Comparison of ENCODE assay signal across 1 cellular context in the genomic region with DNA sequence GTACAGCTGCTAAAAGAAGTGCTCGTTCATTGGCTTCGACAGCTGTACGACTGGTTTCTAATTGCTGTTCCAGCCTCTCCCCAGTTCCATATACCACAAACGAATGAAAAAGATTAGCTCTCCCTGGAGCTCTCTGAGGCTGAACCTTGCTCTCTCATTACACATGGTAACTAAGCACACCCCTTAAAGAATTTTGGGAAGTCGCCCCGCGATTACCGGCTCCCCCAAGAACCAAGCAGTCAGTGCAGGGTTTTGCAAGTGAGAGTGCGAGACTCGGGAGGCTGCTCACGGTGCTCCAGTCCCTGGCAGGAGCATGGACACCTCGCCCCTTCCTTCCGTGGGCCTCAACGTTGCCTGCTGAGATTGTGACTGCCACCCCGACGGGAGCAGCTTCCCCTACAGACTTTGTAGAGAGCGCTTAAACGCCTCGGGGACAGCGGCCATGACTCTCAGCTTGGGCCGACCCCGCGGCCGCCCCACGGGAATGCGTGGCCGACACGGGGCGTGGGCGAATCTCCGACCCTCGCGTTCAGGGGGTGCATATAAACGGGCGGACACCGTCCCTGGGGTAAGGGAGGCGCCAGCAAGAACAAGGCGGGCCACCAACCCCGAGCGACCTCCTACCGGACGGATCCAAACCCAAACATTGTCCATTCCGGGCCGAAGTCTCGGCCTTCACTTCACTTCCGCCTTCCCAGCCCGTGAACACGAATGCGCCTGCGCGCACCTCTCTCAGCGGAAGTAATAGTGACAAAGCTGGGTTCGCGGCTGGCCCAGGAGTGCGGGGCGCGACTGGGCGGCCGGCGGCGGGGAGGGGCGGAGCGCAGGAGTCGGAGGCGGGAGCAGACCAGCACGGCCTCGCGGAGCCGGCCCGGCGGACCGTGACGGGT.
TF ChIP-seq lines count a peak whose summit lies in the region.

A gene with protein sequence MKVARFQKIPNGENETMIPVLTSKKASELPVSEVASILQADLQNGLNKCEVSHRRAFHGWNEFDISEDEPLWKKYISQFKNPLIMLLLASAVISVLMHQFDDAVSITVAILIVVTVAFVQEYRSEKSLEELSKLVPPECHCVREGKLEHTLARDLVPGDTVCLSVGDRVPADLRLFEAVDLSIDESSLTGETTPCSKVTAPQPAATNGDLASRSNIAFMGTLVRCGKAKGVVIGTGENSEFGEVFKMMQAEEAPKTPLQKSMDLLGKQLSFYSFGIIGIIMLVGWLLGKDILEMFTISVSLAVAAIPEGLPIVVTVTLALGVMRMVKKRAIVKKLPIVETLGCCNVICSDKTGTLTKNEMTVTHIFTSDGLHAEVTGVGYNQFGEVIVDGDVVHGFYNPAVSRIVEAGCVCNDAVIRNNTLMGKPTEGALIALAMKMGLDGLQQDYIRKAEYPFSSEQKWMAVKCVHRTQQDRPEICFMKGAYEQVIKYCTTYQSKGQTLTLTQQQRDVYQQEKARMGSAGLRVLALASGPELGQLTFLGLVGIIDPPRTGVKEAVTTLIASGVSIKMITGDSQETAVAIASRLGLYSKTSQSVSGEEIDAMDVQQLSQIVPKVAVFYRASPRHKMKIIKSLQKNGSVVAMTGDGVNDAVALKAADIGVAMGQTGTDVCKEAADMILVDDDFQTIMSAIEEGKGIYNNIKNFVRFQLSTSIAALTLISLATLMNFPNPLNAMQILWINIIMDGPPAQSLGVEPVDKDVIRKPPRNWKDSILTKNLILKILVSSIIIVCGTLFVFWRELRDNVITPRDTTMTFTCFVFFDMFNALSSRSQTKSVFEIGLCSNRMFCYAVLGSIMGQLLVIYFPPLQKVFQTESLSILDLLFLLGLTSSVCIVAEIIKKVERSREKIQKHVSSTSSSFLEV (plus strand): TSS at position 845 of the 890 bp plus-strand sequence. CDS start 686 bp downstream, outside the sequence.

TF ChIP-seq in GM23338, 12 proteins besides CTCF, POLR2A, EP300 and RAD21:
- TF ChIP-seq EZH2phosphoT487 (IDR thresholded peaks at IDR 0.05; ENCODE audit: unreplicated experiment) (no peak), JUNB (IDR thresholded peaks at IDR 0.05; ENCODE audit: unreplicated experiment) (no peak), STAT1 (IDR thresholded peaks at IDR 0.05; ENCODE audit: unreplicated experiment) (no peak), CREB1 (CRISPR knock-in tag; IDR thresholded peaks at IDR 0.05; ENCODE audit: low read depth) (0 out of 2 replicates have a peak, but pooled peaks have one; percentile 23), ZNF114 (CRISPR knock-in tag; IDR thresholded peaks at IDR 0.05) (no peak), POLR2AphosphoS5 (IDR thresholded peaks at IDR 0.05; ENCODE audit: low read depth) (peak; percentile 75), ZNF331 (CRISPR knock-in tag; IDR thresholded peaks at IDR 0.05; ENCODE audit: low read depth) (no peak), NANOG (IDR thresholded peaks at IDR 0.05; ENCODE audit: borderline replicate concordance) (no peak), EZH2 (IDR thresholded peaks at IDR 0.05; ENCODE audit: low read depth, unreplicated experiment) (no peak)
- TF ChIP-seq, protein P1, sequence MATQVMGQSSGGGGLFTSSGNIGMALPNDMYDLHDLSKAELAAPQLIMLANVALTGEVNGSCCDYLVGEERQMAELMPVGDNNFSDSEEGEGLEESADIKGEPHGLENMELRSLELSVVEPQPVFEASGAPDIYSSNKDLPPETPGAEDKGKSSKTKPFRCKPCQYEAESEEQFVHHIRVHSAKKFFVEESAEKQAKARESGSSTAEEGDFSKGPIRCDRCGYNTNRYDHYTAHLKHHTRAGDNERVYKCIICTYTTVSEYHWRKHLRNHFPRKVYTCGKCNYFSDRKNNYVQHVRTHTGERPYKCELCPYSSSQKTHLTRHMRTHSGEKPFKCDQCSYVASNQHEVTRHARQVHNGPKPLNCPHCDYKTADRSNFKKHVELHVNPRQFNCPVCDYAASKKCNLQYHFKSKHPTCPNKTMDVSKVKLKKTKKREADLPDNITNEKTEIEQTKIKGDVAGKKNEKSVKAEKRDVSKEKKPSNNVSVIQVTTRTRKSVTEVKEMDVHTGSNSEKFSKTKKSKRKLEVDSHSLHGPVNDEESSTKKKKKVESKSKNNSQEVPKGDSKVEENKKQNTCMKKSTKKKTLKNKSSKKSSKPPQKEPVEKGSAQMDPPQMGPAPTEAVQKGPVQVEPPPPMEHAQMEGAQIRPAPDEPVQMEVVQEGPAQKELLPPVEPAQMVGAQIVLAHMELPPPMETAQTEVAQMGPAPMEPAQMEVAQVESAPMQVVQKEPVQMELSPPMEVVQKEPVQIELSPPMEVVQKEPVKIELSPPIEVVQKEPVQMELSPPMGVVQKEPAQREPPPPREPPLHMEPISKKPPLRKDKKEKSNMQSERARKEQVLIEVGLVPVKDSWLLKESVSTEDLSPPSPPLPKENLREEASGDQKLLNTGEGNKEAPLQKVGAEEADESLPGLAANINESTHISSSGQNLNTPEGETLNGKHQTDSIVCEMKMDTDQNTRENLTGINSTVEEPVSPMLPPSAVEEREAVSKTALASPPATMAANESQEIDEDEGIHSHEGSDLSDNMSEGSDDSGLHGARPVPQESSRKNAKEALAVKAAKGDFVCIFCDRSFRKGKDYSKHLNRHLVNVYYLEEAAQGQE (IDR thresholded peaks at IDR 0.05; ENCODE audit: unreplicated experiment): no peak
- TF ChIP-seq, protein P2, sequence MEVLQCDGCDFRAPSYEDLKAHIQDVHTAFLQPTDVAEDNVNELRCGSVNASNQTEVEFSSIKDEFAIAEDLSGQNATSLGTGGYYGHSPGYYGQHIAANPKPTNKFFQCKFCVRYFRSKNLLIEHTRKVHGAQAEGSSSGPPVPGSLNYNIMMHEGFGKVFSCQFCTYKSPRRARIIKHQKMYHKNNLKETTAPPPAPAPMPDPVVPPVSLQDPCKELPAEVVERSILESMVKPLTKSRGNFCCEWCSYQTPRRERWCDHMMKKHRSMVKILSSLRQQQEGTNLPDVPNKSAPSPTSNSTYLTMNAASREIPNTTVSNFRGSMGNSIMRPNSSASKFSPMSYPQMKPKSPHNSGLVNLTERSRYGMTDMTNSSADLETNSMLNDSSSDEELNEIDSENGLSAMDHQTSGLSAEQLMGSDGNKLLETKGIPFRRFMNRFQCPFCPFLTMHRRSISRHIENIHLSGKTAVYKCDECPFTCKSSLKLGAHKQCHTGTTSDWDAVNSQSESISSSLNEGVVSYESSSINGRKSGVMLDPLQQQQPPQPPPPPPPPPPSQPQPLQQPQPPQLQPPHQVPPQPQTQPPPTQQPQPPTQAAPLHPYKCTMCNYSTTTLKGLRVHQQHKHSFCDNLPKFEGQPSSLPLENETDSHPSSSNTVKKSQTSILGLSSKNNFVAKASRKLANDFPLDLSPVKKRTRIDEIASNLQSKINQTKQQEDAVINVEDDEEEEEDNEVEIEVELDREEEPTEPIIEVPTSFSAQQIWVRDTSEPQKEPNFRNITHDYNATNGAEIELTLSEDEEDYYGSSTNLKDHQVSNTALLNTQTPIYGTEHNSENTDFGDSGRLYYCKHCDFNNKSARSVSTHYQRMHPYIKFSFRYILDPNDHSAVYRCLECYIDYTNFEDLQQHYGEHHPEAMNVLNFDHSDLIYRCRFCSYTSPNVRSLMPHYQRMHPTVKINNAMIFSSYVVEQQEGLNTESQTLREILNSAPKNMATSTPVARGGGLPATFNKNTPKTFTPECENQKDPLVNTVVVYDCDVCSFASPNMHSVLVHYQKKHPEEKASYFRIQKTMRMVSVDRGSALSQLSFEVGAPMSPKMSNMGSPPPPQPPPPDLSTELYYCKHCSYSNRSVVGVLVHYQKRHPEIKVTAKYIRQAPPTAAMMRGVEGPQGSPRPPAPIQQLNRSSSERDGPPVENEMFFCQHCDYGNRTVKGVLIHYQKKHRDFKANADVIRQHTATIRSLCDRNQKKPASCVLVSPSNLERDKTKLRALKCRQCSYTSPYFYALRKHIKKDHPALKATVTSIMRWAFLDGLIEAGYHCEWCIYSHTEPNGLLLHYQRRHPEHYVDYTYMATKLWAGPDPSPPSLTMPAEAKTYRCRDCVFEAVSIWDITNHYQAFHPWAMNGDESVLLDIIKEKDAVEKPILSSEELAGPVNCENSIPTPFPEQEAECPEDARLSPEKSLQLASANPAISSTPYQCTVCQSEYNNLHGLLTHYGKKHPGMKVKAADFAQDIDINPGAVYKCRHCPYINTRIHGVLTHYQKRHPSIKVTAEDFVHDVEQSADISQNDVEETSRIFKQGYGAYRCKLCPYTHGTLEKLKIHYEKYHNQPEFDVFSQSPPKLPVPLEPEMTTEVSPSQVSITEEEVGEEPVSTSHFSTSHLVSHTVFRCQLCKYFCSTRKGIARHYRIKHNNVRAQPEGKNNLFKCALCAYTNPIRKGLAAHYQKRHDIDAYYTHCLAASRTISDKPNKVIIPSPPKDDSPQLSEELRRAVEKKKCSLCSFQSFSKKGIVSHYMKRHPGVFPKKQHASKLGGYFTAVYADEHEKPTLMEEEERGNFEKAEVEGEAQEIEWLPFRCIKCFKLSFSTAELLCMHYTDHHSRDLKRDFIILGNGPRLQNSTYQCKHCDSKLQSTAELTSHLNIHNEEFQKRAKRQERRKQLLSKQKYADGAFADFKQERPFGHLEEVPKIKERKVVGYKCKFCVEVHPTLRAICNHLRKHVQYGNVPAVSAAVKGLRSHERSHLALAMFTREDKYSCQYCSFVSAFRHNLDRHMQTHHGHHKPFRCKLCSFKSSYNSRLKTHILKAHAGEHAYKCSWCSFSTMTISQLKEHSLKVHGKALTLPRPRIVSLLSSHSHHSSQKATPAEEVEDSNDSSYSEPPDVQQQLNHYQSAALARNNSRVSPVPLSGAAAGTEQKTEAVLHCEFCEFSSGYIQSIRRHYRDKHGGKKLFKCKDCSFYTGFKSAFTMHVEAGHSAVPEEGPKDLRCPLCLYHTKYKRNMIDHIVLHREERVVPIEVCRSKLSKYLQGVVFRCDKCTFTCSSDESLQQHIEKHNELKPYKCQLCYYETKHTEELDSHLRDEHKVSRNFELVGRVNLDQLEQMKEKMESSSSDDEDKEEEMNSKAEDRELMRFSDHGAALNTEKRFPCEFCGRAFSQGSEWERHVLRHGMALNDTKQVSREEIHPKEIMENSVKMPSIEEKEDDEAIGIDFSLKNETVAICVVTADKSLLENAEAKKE (CRISPR knock-in tag; IDR thresholded peaks at IDR 0.05): no peak
- TF ChIP-seq, protein P3, sequence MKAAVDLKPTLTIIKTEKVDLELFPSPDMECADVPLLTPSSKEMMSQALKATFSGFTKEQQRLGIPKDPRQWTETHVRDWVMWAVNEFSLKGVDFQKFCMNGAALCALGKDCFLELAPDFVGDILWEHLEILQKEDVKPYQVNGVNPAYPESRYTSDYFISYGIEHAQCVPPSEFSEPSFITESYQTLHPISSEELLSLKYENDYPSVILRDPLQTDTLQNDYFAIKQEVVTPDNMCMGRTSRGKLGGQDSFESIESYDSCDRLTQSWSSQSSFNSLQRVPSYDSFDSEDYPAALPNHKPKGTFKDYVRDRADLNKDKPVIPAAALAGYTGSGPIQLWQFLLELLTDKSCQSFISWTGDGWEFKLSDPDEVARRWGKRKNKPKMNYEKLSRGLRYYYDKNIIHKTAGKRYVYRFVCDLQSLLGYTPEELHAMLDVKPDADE (IDR thresholded peaks at IDR 0.05): peak; percentile 44; the same call in 1 of the 2 replicates
